29 cellular contexts compared by ENCODE assay signal in genomic region chr9:136746621-136747020, GRCh38. TPM values are rescaled to one million over a fixed set of nuclear protein-coding genes. Genes with fewer than 3 reads are reported as not detected.
"Had no signal": no experiment of that assay in that cellular context is flagged by ENCODE, and none has a peak within 500 bp of the region (broad histone marks: within the 10 kb centered on the region; RNA-seq: fewer than 3 reads in every experiment).

No MANE protein-coding gene starts in this region.

- H3K4me1 Mint-ChIP-seq: activated T-helper 17 cell treated with anti-CD3 and anti-CD28 coated beads, Interleukin-2, amount 50 U/mL, for 72 hours; brain had no signal

- DNase-seq: activated CD4-positive, alpha-beta memory T cell treated with anti-CD3 and anti-CD28 coated beads, Interleukin-2, amount 10 ng/mL, durations not matched to agents 7 days and 5 days; activated CD4-positive, alpha-beta T cell treated with anti-CD3 and anti-CD28 coated beads, Interleukin-2, amount 50 U/mL, for 1 hour; activated CD4-positive, CD25-positive, alpha-beta regulatory T cell; activated gamma-delta T cell; activated naive CD4-positive, alpha-beta T cell treated with anti-CD3 and anti-CD28 coated beads for 36 hours; activated T-cell treated with anti-CD3 and anti-CD28 coated beads for 4 hours; activated T-cell treated with anti-CD3 and anti-CD28 coated beads, Interleukin-2, amount 50 U/mL, for 48 hours; amygdala; Karpas-422; MM.1S; NCI-H146; NCI-H187 treated with DMSO at 0.1 percent for 48 hours; NCI-H2081 treated with DMSO at 0.1 percent for 48 hours; NCI-H2171 treated with DMSO at 0.1 percent for 48 hours; NCI-H226; NCI-H526 treated with DMSO at 0.1 percent for 48 hours; NCI-H82; SJCRH30; SK-N-SH had no signal

- H3K36me3 Mint-ChIP-seq: activated naive CD8-positive, alpha-beta T cell; brain had no signal

- H3K27me3 Mint-ChIP-seq: activated naive CD8-positive, alpha-beta T cell had no signal

- H3K4me3 Mint-ChIP-seq: activated CD4-positive, alpha-beta memory T cell treated with anti-CD3 and anti-CD28 coated beads, Interleukin-2, amount 10 ng/mL, durations not matched to agents 7 days and 5 days; activated naive CD4-positive, alpha-beta T cell treated with anti-CD3 and anti-CD28 coated beads for 36 hours; activated naive CD8-positive, alpha-beta T cell; activated T-helper 17 cell treated with anti-CD3 and anti-CD28 coated beads, Interleukin-2, amount 50 U/mL, for 72 hours; brain had no signal

- H3K36me3 ChIP-seq: SJCRH30 had no signal

- ATAC-seq: activated T-helper 17 cell treated with anti-CD3 and anti-CD28 coated beads, Interleukin-2, amount 50 U/mL, for 72 hours had no signal

- H3K27ac Mint-ChIP-seq: activated CD4-positive, alpha-beta memory T cell treated with anti-CD3 and anti-CD28 coated beads, Interleukin-2, amount 10 ng/mL, durations not matched to agents 7 days and 5 days; activated naive CD4-positive, alpha-beta T cell treated with anti-CD3 and anti-CD28 coated beads for 36 hours; activated naive CD8-positive, alpha-beta T cell; activated T-helper 17 cell treated with anti-CD3 and anti-CD28 coated beads, Interleukin-2, amount 50 U/mL, for 72 hours; brain had no signal

- H3K9me3 ChIP-seq: SK-N-SH had no signal

- H3K27ac ChIP-seq: SJCRH30, VCaP had no signal

- H3K4me3 ChIP-seq: SJCRH30 had no signal

- H3K9me3 Mint-ChIP-seq: activated T-helper 17 cell treated with anti-CD3 and anti-CD28 coated beads, Interleukin-2, amount 50 U/mL, for 72 hours had no signal

- H3K9ac ChIP-seq: SK-N-SH had no signal

- H3K4me2 ChIP-seq: SK-N-SH had no signal

RNA-seq across cellular contexts. Expression of gene LCN6, which starts 1.7 kb away (rescaled TPM):
- total RNA-seq: activated CD8-positive, alpha-beta memory T cell treated with anti-CD3 and anti-CD28 coated beads for 36 hours; activated naive CD4-positive, alpha-beta T cell treated with anti-CD3 and anti-CD28 coated beads for 36 hours; activated T-helper 17 cell treated with anti-CD3 and anti-CD28 coated beads, Interleukin-2, amount 50 U/mL, for 72 hours; astrocyte; NCI-H460; OCI-LY7; RPMI7951; SJCRH30; T-helper 2 cell treated with Interferon-gamma antibody and Interleukin-4, amounts not matched to agents 100 ng/mL and 5 ng/mL, for 36 hours had no signal
- polyA plus RNA-seq: SK-N-SH had no signal

RNA-seq across cellular contexts. Expression of gene LCN10, which starts 3.9 kb away (rescaled TPM):
- total RNA-seq: activated CD4-positive, alpha-beta memory T cell treated with anti-CD3 and anti-CD28 coated beads, Interleukin-2, amount 10 ng/mL, durations not matched to agents 7 days and 5 days; astrocyte; NCI-H460; OCI-LY7; RPMI7951; SJCRH30 had no signal
- polyA plus RNA-seq: SK-N-SH had no signal

RNA-seq across cellular contexts. Expression of gene LCN8, which starts 11.4 kb away (rescaled TPM):
- total RNA-seq: activated CD4-positive, alpha-beta memory T cell treated with anti-CD3 and anti-CD28 coated beads, Interleukin-2, amount 10 ng/mL, durations not matched to agents 7 days and 5 days; activated CD8-positive, alpha-beta memory T cell treated with anti-CD3 and anti-CD28 coated beads for 36 hours; activated naive CD4-positive, alpha-beta T cell treated with anti-CD3 and anti-CD28 coated beads for 36 hours; activated T-helper 17 cell treated with anti-CD3 and anti-CD28 coated beads, Interleukin-2, amount 50 U/mL, for 72 hours; astrocyte; NCI-H460; OCI-LY7; RPMI7951; SJCRH30; T-helper 2 cell treated with Interferon-gamma antibody and Interleukin-4, amounts not matched to agents 100 ng/mL and 5 ng/mL, for 36 hours had no signal
- polyA plus RNA-seq: SK-N-SH had no signal

RNA-seq across cellular contexts. Expression of gene LCN15, which starts 17.7 kb away (rescaled TPM):
- total RNA-seq: activated CD4-positive, alpha-beta memory T cell treated with anti-CD3 and anti-CD28 coated beads, Interleukin-2, amount 10 ng/mL, durations not matched to agents 7 days and 5 days; activated CD8-positive, alpha-beta memory T cell treated with anti-CD3 and anti-CD28 coated beads for 36 hours; activated naive CD4-positive, alpha-beta T cell treated with anti-CD3 and anti-CD28 coated beads for 36 hours; activated T-helper 17 cell treated with anti-CD3 and anti-CD28 coated beads, Interleukin-2, amount 50 U/mL, for 72 hours; astrocyte; NCI-H460; OCI-LY7; RPMI7951; SJCRH30; T-helper 2 cell treated with Interferon-gamma antibody and Interleukin-4, amounts not matched to agents 100 ng/mL and 5 ng/mL, for 36 hours had no signal

RNA-seq across cellular contexts. Expression of gene DIPK1B, which starts 34.2 kb away (rescaled TPM):
- total RNA-seq: activated CD8-positive, alpha-beta memory T cell treated with anti-CD3 and anti-CD28 coated beads for 36 hours; activated T-helper 17 cell treated with anti-CD3 and anti-CD28 coated beads, Interleukin-2, amount 50 U/mL, for 72 hours; RPMI7951 had no signal
